In genomic region chr10:133196936-133197758, GRCh38 we compare ENCODE assay signal across 34 cellular contexts. TPM values are rescaled to one million over a fixed set of nuclear protein-coding genes. Genes with fewer than 3 reads are reported as not detected.
"Had no signal": no experiment of that assay in that cellular context is flagged by ENCODE, and none has a peak within 500 bp of the region (broad histone marks: within the 10 kb centered on the region; RNA-seq: fewer than 3 reads in every experiment).

No MANE protein-coding gene starts in this region.

- H3K36me3 ChIP-seq: esophagus squamous epithelium, neutrophil, upper lobe of left lung, vagina had no signal

- H3K9me3 ChIP-seq: esophagus squamous epithelium, neutrophil, upper lobe of left lung, vagina had no signal

- H3K4me3 Mint-ChIP-seq: activated B cell treated with CpG ODN at 0.5 μM for 24 hours; activated CD4-positive, alpha-beta T cell treated with anti-CD3 and anti-CD28 coated beads for 36 hours; activated naive CD8-positive, alpha-beta T cell; central memory CD8-positive, alpha-beta T cell; natural killer cell treated with Interleukin-12 subunit alpha and Interleukin-12 subunit beta and Interleukin-15 and Interleukin-18, amount 100 ng/mL, for 72 hours; stimulated activated effector memory CD8-positive, alpha-beta T cell treated with anti-CD3 and anti-CD28 coated beads, Interleukin-12 subunit alpha, Interleukin-12 subunit beta, amount 100 ng/mL, for 72 hours; stimulated activated naive CD8-positive, alpha-beta T cell treated with anti-CD3 and anti-CD28 coated beads, Interleukin-15, amount 100 ng/mL, for 72 hours had no signal

- H3K4me1 ChIP-seq: esophagus squamous epithelium, upper lobe of left lung, vagina had no signal

- H3K4me3 ChIP-seq: esophagus squamous epithelium, mucosa of descending colon, skin epidermis, upper lobe of left lung, vagina had no signal

- H3K36me3 Mint-ChIP-seq: activated naive CD8-positive, alpha-beta T cell; stimulated activated effector memory CD8-positive, alpha-beta T cell treated with anti-CD3 and anti-CD28 coated beads, Interleukin-12 subunit alpha, Interleukin-12 subunit beta, amount 100 ng/mL, for 72 hours had no signal

- H3K27ac ChIP-seq: epithelial cell of prostate, esophagus squamous epithelium, neutrophil, skin epidermis, upper lobe of left lung, vagina had no signal

- ATAC-seq: activated CD4-positive, alpha-beta T cell treated with anti-CD3 and anti-CD28 coated beads for 36 hours; left ventricle myocardium superior; mucosa of descending colon; natural killer cell treated with Interleukin-12 subunit alpha and Interleukin-12 subunit beta and Interleukin-15 and Interleukin-18, amount 100 ng/mL, for 72 hours; sciatic nerve; stimulated activated effector memory CD8-positive, alpha-beta T cell treated with anti-CD3 and anti-CD28 coated beads, Interleukin-12 subunit alpha, Interleukin-12 subunit beta, amount 100 ng/mL, for 72 hours had no signal

- H3K27me3 Mint-ChIP-seq: activated naive CD8-positive, alpha-beta T cell; central memory CD8-positive, alpha-beta T cell had no signal

- H3K27ac Mint-ChIP-seq: activated B cell treated with CpG ODN at 0.5 μM for 24 hours; activated CD4-positive, alpha-beta T cell treated with anti-CD3 and anti-CD28 coated beads for 36 hours; activated naive CD8-positive, alpha-beta T cell; natural killer cell treated with Interleukin-12 subunit alpha and Interleukin-12 subunit beta and Interleukin-15 and Interleukin-18, amount 100 ng/mL, for 72 hours; stimulated activated effector memory CD8-positive, alpha-beta T cell treated with anti-CD3 and anti-CD28 coated beads, Interleukin-12 subunit alpha, Interleukin-12 subunit beta, amount 100 ng/mL, for 72 hours; stimulated activated naive CD8-positive, alpha-beta T cell treated with anti-CD3 and anti-CD28 coated beads, Interleukin-15, amount 100 ng/mL, for 72 hours had no signal

- H3K9me3 Mint-ChIP-seq: central memory CD8-positive, alpha-beta T cell; stimulated activated effector memory CD8-positive, alpha-beta T cell treated with anti-CD3 and anti-CD28 coated beads, Interleukin-12 subunit alpha, Interleukin-12 subunit beta, amount 100 ng/mL, for 72 hours; stimulated activated naive CD8-positive, alpha-beta T cell treated with anti-CD3 and anti-CD28 coated beads, Interleukin-15, amount 100 ng/mL, for 72 hours had no signal

- H3K4me1 Mint-ChIP-seq: activated B cell treated with CpG ODN at 0.5 μM for 24 hours; activated CD4-positive, alpha-beta T cell treated with anti-CD3 and anti-CD28 coated beads for 36 hours; central memory CD8-positive, alpha-beta T cell; stimulated activated effector memory CD8-positive, alpha-beta T cell treated with anti-CD3 and anti-CD28 coated beads, Interleukin-12 subunit alpha, Interleukin-12 subunit beta, amount 100 ng/mL, for 72 hours; stimulated activated naive CD8-positive, alpha-beta T cell treated with anti-CD3 and anti-CD28 coated beads, Interleukin-15, amount 100 ng/mL, for 72 hours had no signal

- DNase-seq: activated B cell treated with CpG ODN at 0.5 μM for 24 hours; activated CD4-positive, alpha-beta T cell treated with anti-CD3 and anti-CD28 coated beads for 36 hours; activated CD4-positive, alpha-beta T cell treated with anti-CD3 and anti-CD28 coated beads, Interleukin-2, amount 50 U/mL, for 4 hours; activated CD8-positive, alpha-beta memory T cell treated with anti-CD3 and anti-CD28 coated beads for 24 hours; activated effector memory CD4-positive, alpha-beta T cell treated with Interleukin-2 at 50 U/mL for 16 hours; activated naive CD4-positive, alpha-beta T cell treated with Interleukin-2 at 50 U/mL for 16 hours; dermis blood vessel endothelial cell; effector CD4-positive, alpha-beta T cell; esophagus squamous epithelium; left ventricle myocardium superior; stimulated activated CD4-positive, alpha-beta T cell treated with anti-CD3 and anti-CD28 coated beads, Interleukin-4, amount 100 ng/mL, for 24 hours; stimulated activated naive CD8-positive, alpha-beta T cell treated with anti-CD3 and anti-CD28 coated beads, Interleukin-15, amount 100 ng/mL, for 72 hours; substantia nigra; T-helper 2 cell had no signal

- H3K27me3 ChIP-seq: upper lobe of left lung, vagina had no signal

RNA-seq across cellular contexts. Expression of gene UTF1, which starts 32.9 kb away (rescaled TPM):
- total RNA-seq: activated B cell treated with CpG ODN at 0.5 μM for 24 hours; activated CD4-positive, alpha-beta T cell treated with anti-CD3 and anti-CD28 coated beads for 36 hours; bronchial epithelial cell; dermis blood vessel endothelial cell; esophagus squamous epithelium; frontal cortex; left ventricle myocardium superior; lung microvascular endothelial cell; mesenteric fat pad; mucosa of descending colon; myocyte; natural killer cell treated with Interleukin-12 subunit alpha and Interleukin-12 subunit beta and Interleukin-15 and Interleukin-18, amount 100 ng/mL, for 72 hours; osteocyte; posterior vena cava; renal cortical epithelial cell; sciatic nerve; vagina had no signal
- polyA plus RNA-seq: adipose tissue had no signal

RNA-seq across cellular contexts. Expression of gene KNDC1, which starts 37.1 kb away (rescaled TPM):
- total RNA-seq: activated CD4-positive, alpha-beta T cell treated with anti-CD3 and anti-CD28 coated beads for 36 hours; dermis blood vessel endothelial cell; myocyte; osteocyte had no signal

RNA-seq across cellular contexts. Expression of gene VENTX, which starts 40.5 kb away (rescaled TPM):
- total RNA-seq: activated CD4-positive, alpha-beta T cell treated with anti-CD3 and anti-CD28 coated beads for 36 hours; bronchial epithelial cell; dermis blood vessel endothelial cell; frontal cortex; lung microvascular endothelial cell; natural killer cell treated with Interleukin-12 subunit alpha and Interleukin-12 subunit beta and Interleukin-15 and Interleukin-18, amount 100 ng/mL, for 72 hours; osteocyte; renal cortical epithelial cell had no signal
